Comparison of ENCODE assay signal across 17 cellular contexts in genomic region chr3:15438988-15439387, GRCh38. TPM values are rescaled to one million over a fixed set of nuclear protein-coding genes. Genes with fewer than 3 reads are reported as not detected.
DNase-seq lines count a peak whose midpoint lies in the region; ATAC-seq and TF ChIP-seq lines count a peak whose summit lies in the region.
"Had no signal": no experiment of that assay in that cellular context is flagged by ENCODE, and none has a peak within 500 bp of the region (broad histone marks: within the 10 kb centered on the region; RNA-seq: fewer than 3 reads in every experiment).

No MANE protein-coding gene starts in this region.

- CTCF ChIA-PET in RWPE1 (lab: Yijun Ruan, JAX) (no interaction called here), OCI-LY7 (lab: Charles Lee; ENCODE audit: unreplicated experiment) (no interaction called here)

- H3K4me2 ChIP-seq in OCI-LY7 (ENCODE audit: low read length), result no peak overlapping the region

- H3K27ac ChIP-seq in right atrium auricular region (no peak overlapping the region), heart left ventricle (peak overlapping the region in 1 of 12 donors; percentile 35), RWPE1 (peak overlapping the region; percentile 71), OCI-LY7 (ENCODE audit: low read depth, low read length, poor library complexity, severe bottlenecking) (no peak overlapping the region), upper lobe of left lung (peak overlapping the region in 1 of 4 donors; percentile 30)
- H3K27ac ChIP-seq: colonic mucosa, esophagus muscularis mucosa, prostate gland, SJSA1, testis had no signal

- no peak overlapping the region for H2AFZ ChIP-seq in OCI-LY7 (ENCODE audit: low read length)

- H3K4me3 ChIP-seq in right atrium auricular region (no peak overlapping the region), heart left ventricle (no peak overlapping the region), fibroblast of pulmonary artery (replicated peaks; ENCODE audit: low read depth, low read length) (no peak overlapping the region), OCI-LY7 (ENCODE audit: low read depth, low read length, poor library complexity, severe bottlenecking) (no peak overlapping the region), upper lobe of left lung (no peak overlapping the region)
- H3K4me3 ChIP-seq: colonic mucosa, esophagus muscularis mucosa, left lung, prostate gland, SJSA1, testis had no signal

- ATAC-seq in heart left ventricle (no peak), GM21423 (IDR thresholded peaks at IDR 0.05; ENCODE audit: unreplicated experiment) (no peak), upper lobe of left lung (ENCODE audit: low FRiP score in 2 of 2) (no peak)
- ATAC-seq: HepG2 had no signal

- no TSS peak for BruUV-seq in OCI-LY7 (replicated peaks; lab: Mats Ljungman, UMichigan)

- H3K27me3 ChIP-seq in right atrium auricular region (no peaks in the 10 kb centered on the region), heart left ventricle (no peaks in the 10 kb centered on the region), upper lobe of left lung (no peaks in the 10 kb centered on the region)
- H3K27me3 ChIP-seq: colonic mucosa, esophagus muscularis mucosa, left lung, SJSA1, testis had no signal

- H3K4me1 ChIP-seq in right atrium auricular region, result peaks cover 0 to 6% of the 10 kb centered on the region in 2 donors
- peaks cover 0 to 28% (median 4%) of the 10 kb centered on the region in 12 donors for H3K4me1 ChIP-seq in heart left ventricle
- no peaks in the 10 kb centered on the region for H3K4me1 ChIP-seq in OCI-LY7 (ENCODE audit: insufficient read depth, low read length, poor library complexity, severe bottlenecking)
- peaks cover 0 to 6% (median 2%) of the 10 kb centered on the region in 4 donors for H3K4me1 ChIP-seq in upper lobe of left lung
- H3K4me1 ChIP-seq: colonic mucosa, prostate gland, SJSA1, testis had no signal

- intact Hi-C loops in heart left ventricle (cut with DNase I), result no loop called here
- intact Hi-C loops in OCI-LY7 (cut with micrococcal nuclease; ENCODE audit: unreplicated experiment), result no loop called here

- H3K79me2 ChIP-seq in OCI-LY7 (ENCODE audit: insufficient read depth, low read depth, low read length), result no peaks in the 10 kb centered on the region

- H4K20me1 ChIP-seq in OCI-LY7 (ENCODE audit: insufficient read depth, low read length), result 0 out of 2 replicates have a peak, but pooled peaks cover 4% of the 10 kb centered on the region

- H3K9me2 ChIP-seq in OCI-LY7 (ENCODE audit: insufficient read depth, low read length), result no peaks in the 10 kb centered on the region

- TF ChIP-seq POLR2A in heart left ventricle (IDR thresholded peaks at IDR 0.05) (no peak), upper lobe of left lung (IDR thresholded peaks at IDR 0.05) (no peak)

- no peaks in the 10 kb centered on the region for H3K9me3 ChIP-seq in right atrium auricular region
- no peaks in the 10 kb centered on the region for H3K9me3 ChIP-seq in heart left ventricle
- H3K9me3 ChIP-seq in OCI-LY7 (ENCODE audit: low read length), result no peaks in the 10 kb centered on the region
- no peaks in the 10 kb centered on the region for H3K9me3 ChIP-seq in upper lobe of left lung
- H3K9me3 ChIP-seq: colonic mucosa, esophagus muscularis mucosa, left lung, prostate gland, SJSA1, testis had no signal

- DNase-seq in right atrium auricular region (ENCODE audit: low spot score) (peak; percentile 34), heart left ventricle (no peak), RWPE1 (ENCODE audit: low spot score) (no peak), fibroblast of pulmonary artery (ENCODE audit: low read depth) (peak; percentile 73), DMS79 treated with DMSO at 0.1 percent for 48 hours (lab: John Stamatoyannopoulos, UW) (no peak), OCI-LY7 (ENCODE audit: low spot score) (no peak), upper lobe of left lung (no peak)
- DNase-seq: activated CD4-positive, alpha-beta T cell treated with anti-CD3 and anti-CD28 coated beads, Interleukin-2, amount 10 ng/mL, durations not matched to agents 24 days and 14 days; colonic mucosa; NCI-H1092; testis had no signal

- TF ChIP-seq CTCF in right atrium auricular region (IDR thresholded peaks at IDR 0.05), result no peak
- TF ChIP-seq CTCF in heart left ventricle (IDR thresholded peaks at IDR 0.05), result no peak
- no peak for TF ChIP-seq CTCF in RWPE1 (conservative IDR thresholded peaks at IDR 0.05; ENCODE audit: low read depth)
- TF ChIP-seq CTCF in fibroblast of pulmonary artery (IDR thresholded peaks at IDR 0.05; ENCODE audit: low read length, missing control alignments), result no peak
- no peak for TF ChIP-seq CTCF in OCI-LY7 (conservative IDR thresholded peaks at IDR 0.05; ENCODE audit: low read length)
- TF ChIP-seq CTCF in upper lobe of left lung (IDR thresholded peaks at IDR 0.05), result no peak

- no peak for TF ChIP-seq EP300 in upper lobe of left lung (IDR thresholded peaks at IDR 0.05)

- peaks cover 73% of the 10 kb centered on the region for H3K36me3 ChIP-seq in right atrium auricular region
- H3K36me3 ChIP-seq in heart left ventricle, result peaks cover 12 to 97% (median 87%) of the 10 kb centered on the region in 9 donors
- H3K36me3 ChIP-seq in OCI-LY7 (ENCODE audit: insufficient read depth, low read length), result peaks cover 92% of the 10 kb centered on the region
- H3K36me3 ChIP-seq in upper lobe of left lung, result peaks cover 22 to 93% (median 73%) of the 10 kb centered on the region in 4 donors

- WGBS in heart left ventricle, 4 donors, result 91 to 94% (median 93%) methylated on average over 4 of the region's 4 CpGs
- WGBS in upper lobe of left lung, 2 donors, result 72 to 83% methylated on average over 4 of the region's 4 CpGs

- POLR2A ChIA-PET in RWPE1 (lab: Yijun Ruan, JAX; ENCODE audit: low non-redundant PET), result no interaction called here
- POLR2A ChIA-PET in OCI-LY7 (lab: Charles Lee), result no interaction called here

RNA-seq across cellular contexts. Expression of gene EAF1, which starts 11.6 kb away (rescaled TPM):
- total RNA-seq in right atrium auricular region (10 to 100 TPM in 1 of 2 donors, 1 to 10 TPM in 1; 9.7 to 13.2 TPM), heart left ventricle (10 to 100 TPM in 4 of 9 donors, 1 to 10 TPM in 5; 7.0 to 19.6 (median 9.8) TPM), OCI-LY7 (2022) (21.6 and 24.1 TPM in 2 replicates), upper lobe of left lung (10 to 100 TPM; 21.1 to 45.1 (median 31.7) TPM)
- 10 to 100 TPM in 1 of 2 donors, 1 to 10 TPM in 1; 2.7 to 10.8 TPM for polyA plus RNA-seq in heart left ventricle
- 18.0 and 23.8 TPM in 2 replicates for total RNA-seq in OCI-LY7 (2014; rRNA removed; shearing (Covaris generic))

RNA-seq across cellular contexts. Expression of gene METTL6, which starts 11.6 kb away (rescaled TPM):
- total RNA-seq in right atrium auricular region (1 to 10 TPM; 6.3 to 7.8 TPM), heart left ventricle (10 to 100 TPM in 5 of 9 donors, 1 to 10 TPM in 4; 5.7 to 14.7 (median 10.5) TPM), OCI-LY7 (2022) (23.5 and 28.4 TPM in 2 replicates), upper lobe of left lung (10 to 100 TPM; 10.5 to 20.7 (median 13.9) TPM)
- 10 to 100 TPM in 1 of 2 donors, 1 to 10 TPM in 1; 6.0 to 15.6 TPM for polyA plus RNA-seq in heart left ventricle
- 12.7 and 24.3 TPM in 2 replicates for total RNA-seq in OCI-LY7 (2014; rRNA removed; shearing (Covaris generic))

Comparison
In these comparisons a context has a peak if more than half of its experiments do, and no peak if none do; other contexts are left out.
1. DNase-seq: peak in right atrium auricular region (single experiment) and fibroblast of pulmonary artery (single experiment); none in heart left ventricle (0 of 5), RWPE1 (single experiment), DMS79 treated with DMSO at 0.1 percent for 48 hours (single experiment), OCI-LY7 (single experiment) and upper lobe of left lung (0 of 2).